Comparison of ENCODE assay signal across 38 cellular contexts in the genomic region with DNA sequence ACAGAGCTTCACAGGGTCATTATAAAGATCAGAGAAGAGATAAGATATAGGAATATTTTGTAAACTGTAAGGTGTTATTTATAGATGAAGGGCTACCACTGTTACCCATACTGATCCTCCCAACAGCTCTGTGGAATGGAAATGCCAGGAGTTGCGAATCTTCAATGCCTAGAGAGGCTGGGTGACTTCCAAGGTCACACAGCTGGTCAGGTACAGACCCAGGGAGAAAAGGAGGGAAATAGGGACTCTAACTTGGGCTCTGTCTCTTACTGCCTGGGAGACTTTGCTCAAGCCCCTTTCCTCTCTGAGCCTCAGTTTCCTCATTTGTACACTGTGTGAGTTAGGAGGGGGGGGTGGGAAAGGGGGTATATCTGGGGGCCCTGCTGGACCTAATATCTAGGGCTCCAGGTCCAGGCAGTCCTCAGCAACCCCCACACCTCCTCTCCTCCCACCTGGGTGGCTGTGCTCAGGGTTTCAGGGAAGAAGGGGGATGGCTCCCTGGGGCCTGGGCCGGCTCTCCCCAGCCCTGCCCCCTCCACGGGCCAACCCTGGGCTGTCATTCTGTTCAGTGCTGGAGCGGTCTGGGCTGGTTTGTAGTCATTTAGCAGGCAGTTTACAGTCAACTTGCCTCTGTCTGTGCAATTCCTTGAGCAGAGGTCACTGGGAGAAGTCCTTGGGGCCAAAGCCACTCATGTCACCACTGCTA. TPM values are rescaled to one million over a fixed set of nuclear protein-coding genes. Genes with fewer than 3 reads are reported as not detected.
"Had no signal": no experiment of that assay in that cellular context is flagged by ENCODE, and none has a peak within 500 bp of the region (broad histone marks: within the 10 kb centered on the region; RNA-seq: fewer than 3 reads in every experiment).

No MANE protein-coding gene starts in this region.

- H3K36me3 Mint-ChIP-seq: activated CD4-positive, alpha-beta memory T cell treated with anti-CD3 and anti-CD28 coated beads for 36 hours; activated naive CD4-positive, alpha-beta T cell treated with anti-CD3 and anti-CD28 coated beads, Interleukin-2, amount 50 U/mL, for 72 hours; activated naive CD8-positive, alpha-beta T cell treated with anti-CD3 and anti-CD28 coated beads for 36 hours; T-cell had no signal

- DNase-seq: activated B cell treated with CpG ODN at 0.5 μM for 24 hours; activated CD4-positive, alpha-beta memory T cell treated with anti-CD3 and anti-CD28 coated beads for 36 hours; activated CD4-positive, alpha-beta T cell treated with anti-CD3 and anti-CD28 coated beads for 4 hours; activated CD4-positive, alpha-beta T cell treated with anti-CD3 and anti-CD28 coated beads, Interleukin-2, amount 10 ng/mL, durations not matched to agents 24 days and 14 days; activated CD4-positive, alpha-beta T cell treated with anti-CD3 and anti-CD28 coated beads, Interleukin-2, amount 50 U/mL, for 1 hour; activated CD4-positive, alpha-beta T cell treated with anti-CD3 and anti-CD28 coated beads, Interleukin-2, amount 50 U/mL, for 4 hours; activated CD4-positive, CD25-positive, alpha-beta regulatory T cell treated with anti-CD3 and anti-CD28 coated beads, Interleukin-2, amount 50 U/mL, for 72 hours; activated CD8-positive, alpha-beta memory T cell treated with anti-CD3 and anti-CD28 coated beads, Interleukin-2, amount 50 U/mL, for 4 hours; activated CD8-positive, alpha-beta T cell treated with anti-CD3 and anti-CD28 coated beads for 36 hours; activated effector memory CD4-positive, alpha-beta T cell treated with anti-CD3 and anti-CD28 coated beads, Interleukin-2, amount 50 U/mL, for 16 hours; activated gamma-delta T cell treated with Interleukin-2 at 50 U/mL for 16 hours; activated naive CD4-positive, alpha-beta T cell; activated naive CD4-positive, alpha-beta T cell treated with anti-CD3 and anti-CD28 coated beads for 36 hours; activated naive CD4-positive, alpha-beta T cell treated with anti-CD3 and anti-CD28 coated beads, Interleukin-2, amount 50 U/mL, for 16 hours; activated naive CD8-positive, alpha-beta T cell treated with anti-CD3 and anti-CD28 coated beads for 36 hours; activated T-cell treated with anti-CD3 and anti-CD28 coated beads for 4 hours; activated T-cell treated with anti-CD3 and anti-CD28 coated beads, Interleukin-2, amount 50 U/mL, for 1 hour; activated T-cell treated with anti-CD3 and anti-CD28 coated beads, Interleukin-2, amount 50 U/mL, for 4 hours; activated T-cell treated with anti-CD3 and anti-CD28 coated beads, Interleukin-2, amount 50 U/mL, for 72 hours; amniotic stem cell; aorta; body of pancreas; brain microvascular endothelial cell; central memory CD4-positive, alpha-beta T cell; T-cell; T-helper 17 cell had no signal

- ATAC-seq: activated CD8-positive, alpha-beta T cell treated with anti-CD3 and anti-CD28 coated beads for 36 hours; activated naive CD4-positive, alpha-beta T cell treated with anti-CD3 and anti-CD28 coated beads, Interleukin-2, amount 50 U/mL, for 72 hours; activated T-cell treated with anti-CD3 and anti-CD28 coated beads, Interleukin-2, amount 50 U/mL, for 4 hours; activated T-cell treated with anti-CD3 and anti-CD28 coated beads, Interleukin-2, amount 50 U/mL, for 72 hours; activated T-helper 17 cell treated with anti-CD3 and anti-CD28 coated beads, Interleukin-2, amount 50 U/mL, for 72 hours; body of pancreas; T-cell; T-helper 17 cell had no signal

- H3K4me3 ChIP-seq: adrenal gland, body of pancreas, breast epithelium had no signal

- FAIRE-seq: astrocyte, TTC549 had no signal

- H3K36me3 ChIP-seq: adrenal gland, brain microvascular endothelial cell, breast epithelium had no signal

- H3K4me3 Mint-ChIP-seq: activated B cell treated with CpG ODN at 0.5 μM for 24 hours; activated CD4-positive, alpha-beta memory T cell treated with anti-CD3 and anti-CD28 coated beads for 36 hours; activated CD4-positive, alpha-beta T cell treated with anti-CD3 and anti-CD28 coated beads, Interleukin-2, amount 10 ng/mL, durations not matched to agents 24 days and 14 days; activated CD8-positive, alpha-beta T cell treated with anti-CD3 and anti-CD28 coated beads for 36 hours; activated naive CD4-positive, alpha-beta T cell treated with anti-CD3 and anti-CD28 coated beads for 36 hours; activated naive CD8-positive, alpha-beta T cell treated with anti-CD3 and anti-CD28 coated beads for 36 hours; activated T-cell treated with anti-CD3 and anti-CD28 coated beads, Interleukin-2, amount 50 U/mL, for 4 hours; activated T-cell treated with anti-CD3 and anti-CD28 coated beads, Interleukin-2, amount 50 U/mL, for 72 hours; activated T-helper 1 cell treated with anti-CD3 and anti-CD28 coated beads, Interleukin-12 subunit alpha, Interleukin-12 subunit beta, Interleukin-2, Interleukin-4 antibody, amounts not matched to agents 30 ng/mL and 10 ng/mL and 1 ng/mL, durations not matched to agents 14 hours and 24 hours and 36 hours; activated T-helper 17 cell treated with anti-CD3 and anti-CD28 coated beads, Interleukin-2, amount 50 U/mL, for 72 hours; T-cell; T-helper 17 cell had no signal

- H3K9me3 ChIP-seq: adrenal gland, body of pancreas, breast epithelium had no signal

- H3K27ac ChIP-seq: adrenal gland, body of pancreas, brain microvascular endothelial cell, breast epithelium, VCaP had no signal

- H3K4me1 ChIP-seq: breast epithelium had no signal

- H3K27ac Mint-ChIP-seq: activated B cell treated with CpG ODN at 0.5 μM for 24 hours; activated CD4-positive, alpha-beta memory T cell treated with anti-CD3 and anti-CD28 coated beads for 36 hours; activated CD4-positive, alpha-beta T cell treated with anti-CD3 and anti-CD28 coated beads, Interleukin-2, amount 10 ng/mL, durations not matched to agents 24 days and 14 days; activated CD8-positive, alpha-beta T cell treated with anti-CD3 and anti-CD28 coated beads for 36 hours; activated naive CD4-positive, alpha-beta T cell treated with anti-CD3 and anti-CD28 coated beads for 36 hours; activated naive CD4-positive, alpha-beta T cell treated with anti-CD3 and anti-CD28 coated beads, Interleukin-2, amount 50 U/mL, for 72 hours; activated naive CD8-positive, alpha-beta T cell treated with anti-CD3 and anti-CD28 coated beads for 36 hours; activated T-cell treated with anti-CD3 and anti-CD28 coated beads, Interleukin-2, amount 50 U/mL, for 72 hours; activated T-helper 1 cell treated with anti-CD3 and anti-CD28 coated beads, Interleukin-12 subunit alpha, Interleukin-12 subunit beta, Interleukin-2, Interleukin-4 antibody, amounts not matched to agents 30 ng/mL and 10 ng/mL and 1 ng/mL, durations not matched to agents 14 hours and 24 hours and 36 hours; activated T-helper 17 cell treated with anti-CD3 and anti-CD28 coated beads, Interleukin-2, amount 50 U/mL, for 72 hours; T-cell; T-helper 17 cell had no signal

- H3K9me3 Mint-ChIP-seq: activated B cell treated with CpG ODN at 0.5 μM for 24 hours; activated CD4-positive, alpha-beta memory T cell treated with anti-CD3 and anti-CD28 coated beads for 36 hours; activated CD4-positive, alpha-beta T cell treated with anti-CD3 and anti-CD28 coated beads, Interleukin-2, amount 10 ng/mL, durations not matched to agents 24 days and 14 days; activated CD8-positive, alpha-beta T cell treated with anti-CD3 and anti-CD28 coated beads for 36 hours; activated naive CD4-positive, alpha-beta T cell treated with anti-CD3 and anti-CD28 coated beads for 36 hours; activated naive CD4-positive, alpha-beta T cell treated with anti-CD3 and anti-CD28 coated beads, Interleukin-2, amount 50 U/mL, for 72 hours; activated naive CD8-positive, alpha-beta T cell treated with anti-CD3 and anti-CD28 coated beads for 36 hours; activated T-cell treated with anti-CD3 and anti-CD28 coated beads, Interleukin-2, amount 50 U/mL, for 4 hours; activated T-cell treated with anti-CD3 and anti-CD28 coated beads, Interleukin-2, amount 50 U/mL, for 72 hours; activated T-helper 1 cell treated with anti-CD3 and anti-CD28 coated beads, Interleukin-12 subunit alpha, Interleukin-12 subunit beta, Interleukin-2, Interleukin-4 antibody, amounts not matched to agents 30 ng/mL and 10 ng/mL and 1 ng/mL, durations not matched to agents 14 hours and 24 hours and 36 hours; activated T-helper 17 cell treated with anti-CD3 and anti-CD28 coated beads, Interleukin-2, amount 50 U/mL, for 72 hours; T-cell had no signal

RNA-seq across cellular contexts. Expression of a gene that starts 1.5 kb away (rescaled TPM):
- total RNA-seq: activated B cell treated with CpG ODN at 0.5 μM for 24 hours; activated CD4-positive, alpha-beta memory T cell treated with anti-CD3 and anti-CD28 coated beads for 36 hours; activated CD4-positive, alpha-beta T cell treated with anti-CD3 and anti-CD28 coated beads, Interleukin-2, amount 10 ng/mL, durations not matched to agents 24 days and 14 days; activated CD8-positive, alpha-beta memory T cell treated with anti-CD3 and anti-CD28 coated beads for 36 hours; activated CD8-positive, alpha-beta T cell treated with anti-CD3 and anti-CD28 coated beads for 36 hours; activated naive CD4-positive, alpha-beta T cell treated with anti-CD3 and anti-CD28 coated beads for 36 hours; activated naive CD8-positive, alpha-beta T cell treated with anti-CD3 and anti-CD28 coated beads for 36 hours; activated T-cell treated with anti-CD3 and anti-CD28 coated beads, Interleukin-2, amount 50 U/mL, for 4 hours; activated T-cell treated with anti-CD3 and anti-CD28 coated beads, Interleukin-2, amount 50 U/mL, for 72 hours; activated T-helper 1 cell treated with anti-CD3 and anti-CD28 coated beads, Interleukin-12 subunit alpha, Interleukin-12 subunit beta, Interleukin-2, Interleukin-4 antibody, amounts not matched to agents 30 ng/mL and 10 ng/mL and 1 ng/mL, durations not matched to agents 14 hours and 24 hours and 36 hours; adrenal gland; aorta; astrocyte; body of pancreas; cardiac septum; T-cell; T-helper 1 cell treated with Interleukin-12 subunit alpha and Interleukin-12 subunit beta and Interleukin-4 antibody, amounts not matched to agents 30 ng/mL and 1 ng/mL, for 36 hours; T-helper 2 cell treated with Interferon-gamma antibody and Interleukin-4, amounts not matched to agents 100 ng/mL and 5 ng/mL, for 36 hours had no signal
- polyA plus RNA-seq: aorta had no signal

RNA-seq across cellular contexts. Expression of a gene that starts 19.8 kb away (rescaled TPM):
- total RNA-seq: activated B cell treated with CpG ODN at 0.5 μM for 24 hours; activated CD4-positive, alpha-beta memory T cell treated with anti-CD3 and anti-CD28 coated beads for 36 hours; activated CD4-positive, alpha-beta T cell treated with anti-CD3 and anti-CD28 coated beads, Interleukin-2, amount 10 ng/mL, durations not matched to agents 24 days and 14 days; activated CD8-positive, alpha-beta memory T cell treated with anti-CD3 and anti-CD28 coated beads for 36 hours; activated CD8-positive, alpha-beta T cell treated with anti-CD3 and anti-CD28 coated beads for 36 hours; activated naive CD4-positive, alpha-beta T cell treated with anti-CD3 and anti-CD28 coated beads for 36 hours; activated naive CD8-positive, alpha-beta T cell treated with anti-CD3 and anti-CD28 coated beads for 36 hours; activated T-cell treated with anti-CD3 and anti-CD28 coated beads, Interleukin-2, amount 50 U/mL, for 72 hours; activated T-helper 1 cell treated with anti-CD3 and anti-CD28 coated beads, Interleukin-12 subunit alpha, Interleukin-12 subunit beta, Interleukin-2, Interleukin-4 antibody, amounts not matched to agents 30 ng/mL and 10 ng/mL and 1 ng/mL, durations not matched to agents 14 hours and 24 hours and 36 hours; activated T-helper 17 cell treated with anti-CD3 and anti-CD28 coated beads, Interleukin-2, amount 50 U/mL, for 72 hours; astrocyte; cardiac septum; T-cell; T-helper 1 cell treated with Interleukin-12 subunit alpha and Interleukin-12 subunit beta and Interleukin-4 antibody, amounts not matched to agents 30 ng/mL and 1 ng/mL, for 36 hours; T-helper 17 cell; T-helper 2 cell treated with Interferon-gamma antibody and Interleukin-4, amounts not matched to agents 100 ng/mL and 5 ng/mL, for 36 hours had no signal

RNA-seq across cellular contexts. Expression of a gene that starts 39.1 kb away (rescaled TPM):
- total RNA-seq: activated B cell treated with CpG ODN at 0.5 μM for 24 hours; activated CD4-positive, alpha-beta memory T cell treated with anti-CD3 and anti-CD28 coated beads for 36 hours; activated CD4-positive, alpha-beta T cell treated with anti-CD3 and anti-CD28 coated beads, Interleukin-2, amount 10 ng/mL, durations not matched to agents 24 days and 14 days; activated CD8-positive, alpha-beta memory T cell treated with anti-CD3 and anti-CD28 coated beads for 36 hours; activated CD8-positive, alpha-beta T cell treated with anti-CD3 and anti-CD28 coated beads for 36 hours; activated naive CD4-positive, alpha-beta T cell treated with anti-CD3 and anti-CD28 coated beads for 36 hours; activated naive CD4-positive, alpha-beta T cell treated with anti-CD3 and anti-CD28 coated beads, Interleukin-2, amount 50 U/mL, for 72 hours; activated naive CD8-positive, alpha-beta T cell treated with anti-CD3 and anti-CD28 coated beads for 36 hours; activated T-cell treated with anti-CD3 and anti-CD28 coated beads, Interleukin-2, amount 50 U/mL, for 72 hours; activated T-helper 1 cell treated with anti-CD3 and anti-CD28 coated beads, Interleukin-12 subunit alpha, Interleukin-12 subunit beta, Interleukin-2, Interleukin-4 antibody, amounts not matched to agents 30 ng/mL and 10 ng/mL and 1 ng/mL, durations not matched to agents 14 hours and 24 hours and 36 hours; activated T-helper 17 cell treated with anti-CD3 and anti-CD28 coated beads, Interleukin-2, amount 50 U/mL, for 72 hours; cardiac septum; T-helper 1 cell treated with Interleukin-12 subunit alpha and Interleukin-12 subunit beta and Interleukin-4 antibody, amounts not matched to agents 30 ng/mL and 1 ng/mL, for 36 hours; T-helper 17 cell had no signal
